1 cellular context compared by ENCODE assay signal in the genomic region with DNA sequence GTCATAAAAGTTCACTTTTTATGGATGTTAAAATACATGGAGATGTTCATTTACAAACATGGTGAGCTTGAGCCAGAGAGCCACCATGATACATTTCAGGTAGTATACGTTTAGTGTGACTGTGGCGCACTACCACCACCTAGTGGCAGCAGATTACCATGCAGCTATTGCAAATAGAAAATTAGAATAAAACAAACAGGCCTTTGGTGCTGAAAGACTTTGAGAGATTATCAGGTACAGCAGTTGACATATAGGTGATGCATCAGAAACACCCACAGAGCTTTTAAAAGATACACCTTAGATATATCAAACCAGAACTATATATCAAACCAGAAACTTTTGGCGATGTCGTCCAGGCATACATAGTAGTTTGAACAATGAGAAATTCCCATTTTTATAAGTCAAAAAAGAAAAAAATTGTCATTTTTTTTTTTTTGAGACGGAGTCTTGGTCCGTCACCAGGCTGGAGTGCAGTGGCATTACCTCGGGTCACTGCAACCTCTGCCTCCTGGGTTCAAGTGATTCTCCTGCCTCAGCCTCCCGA.
TF ChIP-seq lines count a peak whose summit lies in the region.

No MANE protein-coding gene starts in this region.

TF ChIP-seq in K562, 482 proteins besides CTCF, POLR2A, EP300 and RAD21 (continued from another document and continues in another):
- TF ChIP-seq, protein P1, sequence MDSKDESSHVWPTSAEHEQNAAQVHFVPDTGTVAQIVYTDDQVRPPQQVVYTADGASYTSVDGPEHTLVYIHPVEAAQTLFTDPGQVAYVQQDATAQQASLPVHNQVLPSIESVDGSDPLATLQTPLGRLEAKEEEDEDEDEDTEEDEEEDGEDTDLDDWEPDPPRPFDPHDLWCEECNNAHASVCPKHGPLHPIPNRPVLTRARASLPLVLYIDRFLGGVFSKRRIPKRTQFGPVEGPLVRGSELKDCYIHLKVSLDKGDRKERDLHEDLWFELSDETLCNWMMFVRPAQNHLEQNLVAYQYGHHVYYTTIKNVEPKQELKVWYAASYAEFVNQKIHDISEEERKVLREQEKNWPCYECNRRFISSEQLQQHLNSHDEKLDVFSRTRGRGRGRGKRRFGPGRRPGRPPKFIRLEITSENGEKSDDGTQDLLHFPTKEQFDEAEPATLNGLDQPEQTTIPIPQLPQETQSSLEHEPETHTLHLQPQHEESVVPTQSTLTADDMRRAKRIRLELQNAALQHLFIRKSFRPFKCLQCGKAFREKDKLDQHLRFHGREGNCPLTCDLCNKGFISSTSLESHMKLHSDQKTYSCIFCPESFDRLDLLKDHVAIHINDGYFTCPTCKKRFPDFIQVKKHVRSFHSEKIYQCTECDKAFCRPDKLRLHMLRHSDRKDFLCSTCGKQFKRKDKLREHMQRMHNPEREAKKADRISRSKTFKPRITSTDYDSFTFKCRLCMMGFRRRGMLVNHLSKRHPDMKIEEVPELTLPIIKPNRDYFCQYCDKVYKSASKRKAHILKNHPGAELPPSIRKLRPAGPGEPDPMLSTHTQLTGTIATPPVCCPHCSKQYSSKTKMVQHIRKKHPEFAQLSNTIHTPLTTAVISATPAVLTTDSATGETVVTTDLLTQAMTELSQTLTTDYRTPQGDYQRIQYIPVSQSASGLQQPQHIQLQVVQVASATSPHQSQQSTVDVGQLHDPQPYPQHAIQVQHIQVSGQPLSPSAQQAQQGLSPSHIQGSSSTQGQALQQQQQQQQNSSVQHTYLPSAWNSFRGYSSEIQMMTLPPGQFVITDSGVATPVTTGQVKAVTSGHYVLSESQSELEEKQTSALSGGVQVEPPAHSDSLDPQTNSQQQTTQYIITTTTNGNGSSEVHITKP (IDR thresholded peaks at IDR 0.05; ENCODE audit: partially characterized antibody) = no peak
- TF ChIP-seq MTA3 (IDR thresholded peaks at IDR 0.05; ENCODE audit: borderline replicate concordance) = no peak
- TF ChIP-seq DACH1 (IDR thresholded peaks at IDR 0.05; ENCODE audit: partially characterized antibody) = no peak
- no peak for TF ChIP-seq ZKSCAN8 (CRISPR knock-in tag; IDR thresholded peaks at IDR 0.05)
- no peak for TF ChIP-seq PTTG1 (tag; IDR thresholded peaks at IDR 0.05; ENCODE audit: low read depth)
- no peak for TF ChIP-seq BACH1 (tag; IDR thresholded peaks at IDR 0.05)
- no peak for TF ChIP-seq ZNF584 (CRISPR knock-in tag; IDR thresholded peaks at IDR 0.05; ENCODE audit: low read depth)
- TF ChIP-seq RB1 (IDR thresholded peaks at IDR 0.05; ENCODE audit: low read depth) = 0 out of 2 replicates have a peak, but pooled peaks have one; percentile 14
- TF ChIP-seq ZNF239 (CRISPR knock-in tag; IDR thresholded peaks at IDR 0.05) = no peak
- peak in 1 of 2 experiments; percentile 7; a peak in 1 of 4 replicates for TF ChIP-seq RCOR1 (IDR thresholded peaks at IDR 0.05; ENCODE audit: borderline replicate concordance in 1 of 2, low read depth in 2 of 2, low read length in 2 of 2)
- TF ChIP-seq SMC3 (conservative IDR thresholded peaks at IDR 0.05; ENCODE audit: insufficient read depth, low read depth, low read length) = peak; percentile 87
- no peak for TF ChIP-seq DNMT1 (IDR thresholded peaks at IDR 0.05)
- 0 out of 2 replicates have a peak, but pooled peaks have one; percentile 21 for TF ChIP-seq JUND (IDR thresholded peaks at IDR 0.05; ENCODE audit: borderline replicate concordance, low read depth, low read length)
- TF ChIP-seq JUND (tag; IDR thresholded peaks at IDR 0.05; ENCODE audit: borderline replicate concordance, low read depth, low read length) = no peak
- TF ChIP-seq C11orf30 (IDR thresholded peaks at IDR 0.05; ENCODE audit: low read depth) = no peak
- TF ChIP-seq RBBP5 (IDR thresholded peaks at IDR 0.05; ENCODE audit: borderline replicate concordance, insufficient read depth, low read length, poor library complexity, severe bottlenecking) = no peak
- no peak for TF ChIP-seq ZFPM2 (CRISPR knock-in tag; IDR thresholded peaks at IDR 0.05)
- no peak for TF ChIP-seq ZNF77 (CRISPR knock-in tag; IDR thresholded peaks at IDR 0.05)
- TF ChIP-seq, protein P2, sequence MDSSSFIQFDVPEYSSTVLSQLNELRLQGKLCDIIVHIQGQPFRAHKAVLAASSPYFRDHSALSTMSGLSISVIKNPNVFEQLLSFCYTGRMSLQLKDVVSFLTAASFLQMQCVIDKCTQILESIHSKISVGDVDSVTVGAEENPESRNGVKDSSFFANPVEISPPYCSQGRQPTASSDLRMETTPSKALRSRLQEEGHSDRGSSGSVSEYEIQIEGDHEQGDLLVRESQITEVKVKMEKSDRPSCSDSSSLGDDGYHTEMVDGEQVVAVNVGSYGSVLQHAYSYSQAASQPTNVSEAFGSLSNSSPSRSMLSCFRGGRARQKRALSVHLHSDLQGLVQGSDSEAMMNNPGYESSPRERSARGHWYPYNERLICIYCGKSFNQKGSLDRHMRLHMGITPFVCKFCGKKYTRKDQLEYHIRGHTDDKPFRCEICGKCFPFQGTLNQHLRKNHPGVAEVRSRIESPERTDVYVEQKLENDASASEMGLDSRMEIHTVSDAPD (CRISPR knock-in tag; IDR thresholded peaks at IDR 0.05) = no peak
- TF ChIP-seq, protein P3, sequence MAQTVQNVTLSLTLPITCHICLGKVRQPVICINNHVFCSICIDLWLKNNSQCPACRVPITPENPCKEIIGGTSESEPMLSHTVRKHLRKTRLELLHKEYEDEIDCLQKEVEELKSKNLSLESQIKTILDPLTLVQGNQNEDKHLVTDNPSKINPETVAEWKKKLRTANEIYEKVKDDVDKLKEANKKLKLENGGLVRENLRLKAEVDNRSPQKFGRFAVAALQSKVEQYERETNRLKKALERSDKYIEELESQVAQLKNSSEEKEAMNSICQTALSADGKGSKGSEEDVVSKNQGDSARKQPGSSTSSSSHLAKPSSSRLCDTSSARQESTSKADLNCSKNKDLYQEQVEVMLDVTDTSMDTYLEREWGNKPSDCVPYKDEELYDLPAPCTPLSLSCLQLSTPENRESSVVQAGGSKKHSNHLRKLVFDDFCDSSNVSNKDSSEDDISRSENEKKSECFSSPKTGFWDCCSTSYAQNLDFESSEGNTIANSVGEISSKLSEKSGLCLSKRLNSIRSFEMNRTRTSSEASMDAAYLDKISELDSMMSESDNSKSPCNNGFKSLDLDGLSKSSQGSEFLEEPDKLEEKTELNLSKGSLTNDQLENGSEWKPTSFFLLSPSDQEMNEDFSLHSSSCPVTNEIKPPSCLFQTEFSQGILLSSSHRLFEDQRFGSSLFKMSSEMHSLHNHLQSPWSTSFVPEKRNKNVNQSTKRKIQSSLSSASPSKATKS (CRISPR knock-in tag; IDR thresholded peaks at IDR 0.05) = no peak
- TF ChIP-seq RBM22 (IDR thresholded peaks at IDR 0.05; ENCODE audit: low read depth, low read length, poor library complexity, severe bottlenecking) = no peak
- TF ChIP-seq RAD51 (IDR thresholded peaks at IDR 0.05; ENCODE audit: borderline replicate concordance, low read depth) = no peak
- TF ChIP-seq, protein P4, sequence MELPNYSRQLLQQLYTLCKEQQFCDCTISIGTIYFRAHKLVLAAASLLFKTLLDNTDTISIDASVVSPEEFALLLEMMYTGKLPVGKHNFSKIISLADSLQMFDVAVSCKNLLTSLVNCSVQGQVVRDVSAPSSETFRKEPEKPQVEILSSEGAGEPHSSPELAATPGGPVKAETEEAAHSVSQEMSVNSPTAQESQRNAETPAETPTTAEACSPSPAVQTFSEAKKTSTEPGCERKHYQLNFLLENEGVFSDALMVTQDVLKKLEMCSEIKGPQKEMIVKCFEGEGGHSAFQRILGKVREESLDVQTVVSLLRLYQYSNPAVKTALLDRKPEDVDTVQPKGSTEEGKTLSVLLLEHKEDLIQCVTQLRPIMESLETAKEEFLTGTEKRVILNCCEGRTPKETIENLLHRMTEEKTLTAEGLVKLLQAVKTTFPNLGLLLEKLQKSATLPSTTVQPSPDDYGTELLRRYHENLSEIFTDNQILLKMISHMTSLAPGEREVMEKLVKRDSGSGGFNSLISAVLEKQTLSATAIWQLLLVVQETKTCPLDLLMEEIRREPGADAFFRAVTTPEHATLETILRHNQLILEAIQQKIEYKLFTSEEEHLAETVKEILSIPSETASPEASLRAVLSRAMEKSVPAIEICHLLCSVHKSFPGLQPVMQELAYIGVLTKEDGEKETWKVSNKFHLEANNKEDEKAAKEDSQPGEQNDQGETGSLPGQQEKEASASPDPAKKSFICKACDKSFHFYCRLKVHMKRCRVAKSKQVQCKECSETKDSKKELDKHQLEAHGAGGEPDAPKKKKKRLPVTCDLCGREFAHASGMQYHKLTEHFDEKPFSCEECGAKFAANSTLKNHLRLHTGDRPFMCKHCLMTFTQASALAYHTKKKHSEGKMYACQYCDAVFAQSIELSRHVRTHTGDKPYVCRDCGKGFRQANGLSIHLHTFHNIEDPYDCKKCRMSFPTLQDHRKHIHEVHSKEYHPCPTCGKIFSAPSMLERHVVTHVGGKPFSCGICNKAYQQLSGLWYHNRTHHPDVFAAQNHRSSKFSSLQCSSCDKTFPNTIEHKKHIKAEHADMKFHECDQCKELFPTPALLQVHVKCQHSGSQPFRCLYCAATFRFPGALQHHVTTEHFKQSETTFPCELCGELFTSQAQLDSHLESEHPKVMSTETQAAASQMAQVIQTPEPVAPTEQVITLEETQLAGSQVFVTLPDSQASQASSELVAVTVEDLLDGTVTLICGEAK (IDR thresholded peaks at IDR 0.05) = no peak
- TF ChIP-seq, protein P4 (CRISPR knock-in tag; IDR thresholded peaks at IDR 0.05) = no peak
- no peak for TF ChIP-seq FOXJ2 (tag; IDR thresholded peaks at IDR 0.05)
- TF ChIP-seq ZNF280B (CRISPR knock-in tag; IDR thresholded peaks at IDR 0.05) = no peak
- no peak for TF ChIP-seq E2F8 (IDR thresholded peaks at IDR 0.05; ENCODE audit: low read depth, partially characterized antibody)
- TF ChIP-seq, protein P5, sequence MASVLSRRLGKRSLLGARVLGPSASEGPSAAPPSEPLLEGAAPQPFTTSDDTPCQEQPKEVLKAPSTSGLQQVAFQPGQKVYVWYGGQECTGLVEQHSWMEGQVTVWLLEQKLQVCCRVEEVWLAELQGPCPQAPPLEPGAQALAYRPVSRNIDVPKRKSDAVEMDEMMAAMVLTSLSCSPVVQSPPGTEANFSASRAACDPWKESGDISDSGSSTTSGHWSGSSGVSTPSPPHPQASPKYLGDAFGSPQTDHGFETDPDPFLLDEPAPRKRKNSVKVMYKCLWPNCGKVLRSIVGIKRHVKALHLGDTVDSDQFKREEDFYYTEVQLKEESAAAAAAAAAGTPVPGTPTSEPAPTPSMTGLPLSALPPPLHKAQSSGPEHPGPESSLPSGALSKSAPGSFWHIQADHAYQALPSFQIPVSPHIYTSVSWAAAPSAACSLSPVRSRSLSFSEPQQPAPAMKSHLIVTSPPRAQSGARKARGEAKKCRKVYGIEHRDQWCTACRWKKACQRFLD (CRISPR knock-in tag; IDR thresholded peaks at IDR 0.05) = no peak
- TF ChIP-seq SPI1 (IDR thresholded peaks at IDR 0.05; ENCODE audit: borderline replicate concordance, low read depth, low read length) = no peak
